33 cellular contexts compared by ENCODE assay signal in the genomic region with DNA sequence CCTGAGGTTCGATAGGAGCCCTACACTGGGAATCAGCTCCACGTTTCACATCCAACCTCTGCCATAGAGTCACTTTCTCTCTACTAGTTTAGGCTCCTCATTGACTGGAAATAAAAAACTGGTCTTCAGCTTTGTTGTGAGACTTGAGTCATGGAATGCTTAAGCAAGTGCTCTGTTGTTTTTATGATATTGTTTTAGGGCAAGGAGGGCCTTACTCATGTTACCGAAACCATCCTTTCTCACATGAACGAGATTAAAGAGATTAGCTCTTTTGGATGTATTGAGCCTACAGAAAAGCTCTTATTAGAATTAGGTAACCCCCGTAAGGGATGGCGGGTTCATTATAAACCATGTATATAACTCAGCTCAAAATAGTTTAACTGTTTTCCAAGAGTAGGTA.
"Had no signal": no experiment of that assay in that cellular context is flagged by ENCODE, and none has a peak within 500 bp of the region (broad histone marks: within the 10 kb centered on the region; RNA-seq: fewer than 3 reads in every experiment).

No MANE protein-coding gene starts in this region.

- H3K4me1 Mint-ChIP-seq: activated B cell treated with CpG ODN at 0.5 μM for 24 hours; activated T-helper 17 cell treated with anti-CD3 and anti-CD28 coated beads, Interleukin-2, amount 50 U/mL, for 72 hours; central memory CD8-positive, alpha-beta T cell; T-cell had no signal

- H3K36me3 ChIP-seq: ascending aorta, WERI-Rb-1 had no signal

- H3K36me3 Mint-ChIP-seq: activated naive CD8-positive, alpha-beta T cell; brain; T-cell had no signal

- DNase-seq: activated B cell treated with CpG ODN at 0.5 μM for 24 hours; activated CD4-positive, alpha-beta T cell treated with anti-CD3 and anti-CD28 coated beads for 48 hours; activated CD4-positive, alpha-beta T cell treated with anti-CD3 and anti-CD28 coated beads, Interleukin-2, amount 50 U/mL, for 1 hour; activated CD4-positive, alpha-beta T cell treated with anti-CD3 and anti-CD28 coated beads, Interleukin-2, amount 50 U/mL, for 48 hours; activated CD8-positive, alpha-beta memory T cell treated with anti-CD3 and anti-CD28 coated beads for 24 hours; activated CD8-positive, alpha-beta T cell treated with anti-CD3 and anti-CD28 coated beads for 36 hours; activated effector memory CD4-positive, alpha-beta T cell treated with Interleukin-2 at 50 U/mL for 16 hours; activated gamma-delta T cell treated with Interleukin-2 at 50 U/mL for 16 hours; activated naive CD4-positive, alpha-beta T cell treated with anti-CD3 and anti-CD28 coated beads, Interleukin-2, amount 50 U/mL, for 16 hours; activated naive CD4-positive, alpha-beta T cell treated with Interleukin-2 at 50 U/mL for 16 hours; activated T-cell treated with anti-CD3 and anti-CD28 coated beads, Interleukin-2, amount 50 U/mL, for 4 hours; cortex of kidney; dermis blood vessel endothelial cell; effector CD4-positive, alpha-beta T cell; effector memory CD8-positive, alpha-beta T cell; erythroblast; foreskin fibroblast; head of caudate nucleus; SW 1271; T-cell; T1000 had no signal

- H3K4me3 Mint-ChIP-seq: activated B cell treated with CpG ODN at 0.5 μM for 24 hours; activated CD8-positive, alpha-beta T cell treated with anti-CD3 and anti-CD28 coated beads for 36 hours; activated naive CD8-positive, alpha-beta T cell; activated T-cell treated with anti-CD3 and anti-CD28 coated beads, Interleukin-2, amount 50 U/mL, for 4 hours; activated T-helper 17 cell treated with anti-CD3 and anti-CD28 coated beads, Interleukin-2, amount 50 U/mL, for 72 hours; brain; central memory CD8-positive, alpha-beta T cell; effector memory CD8-positive, alpha-beta T cell; T-cell; T-helper 1 cell treated with Interleukin-12 subunit alpha and Interleukin-12 subunit beta and Interleukin-4 antibody, amounts not matched to agents 30 μg/mL and 1 μg/mL, for 36 hours; T-helper 2 cell treated with Interferon-gamma antibody and Interleukin-4, amounts not matched to agents 5 μg/mL and 100 μg/mL, for 36 hours had no signal

- H3K27ac ChIP-seq: ascending aorta, WERI-Rb-1 had no signal

- ATAC-seq: activated CD4-positive, CD25-positive, alpha-beta regulatory T cell treated with anti-CD3 and anti-CD28 coated beads, Interleukin-2, amount 50 U/mL, for 24 hours; activated CD8-positive, alpha-beta T cell treated with anti-CD3 and anti-CD28 coated beads for 36 hours; activated T-cell treated with anti-CD3 and anti-CD28 coated beads, Interleukin-2, amount 50 U/mL, for 4 hours; activated T-helper 17 cell treated with anti-CD3 and anti-CD28 coated beads, Interleukin-2, amount 50 U/mL, for 72 hours; effector memory CD8-positive, alpha-beta T cell; T-cell had no signal

- H3K4me3 ChIP-seq: ascending aorta had no signal

- H3K9me3 Mint-ChIP-seq: activated B cell treated with CpG ODN at 0.5 μM for 24 hours; activated CD8-positive, alpha-beta T cell treated with anti-CD3 and anti-CD28 coated beads for 36 hours; activated T-cell treated with anti-CD3 and anti-CD28 coated beads, Interleukin-2, amount 50 U/mL, for 4 hours; activated T-helper 17 cell treated with anti-CD3 and anti-CD28 coated beads, Interleukin-2, amount 50 U/mL, for 72 hours; brain; central memory CD8-positive, alpha-beta T cell; effector memory CD8-positive, alpha-beta T cell; T-cell; T-helper 1 cell treated with Interleukin-12 subunit alpha and Interleukin-12 subunit beta and Interleukin-4 antibody, amounts not matched to agents 30 μg/mL and 1 μg/mL, for 36 hours; T-helper 2 cell treated with Interferon-gamma antibody and Interleukin-4, amounts not matched to agents 5 μg/mL and 100 μg/mL, for 36 hours had no signal

- H3K27me3 ChIP-seq: ascending aorta had no signal

- H3K27me3 Mint-ChIP-seq: activated CD8-positive, alpha-beta T cell treated with anti-CD3 and anti-CD28 coated beads for 36 hours had no signal

- H3K9me3 ChIP-seq: ascending aorta had no signal

- FAIRE-seq: bronchial epithelial cell, colon, frontal cortex had no signal

- H3K27ac Mint-ChIP-seq: activated B cell treated with CpG ODN at 0.5 μM for 24 hours; activated CD8-positive, alpha-beta T cell treated with anti-CD3 and anti-CD28 coated beads for 36 hours; activated naive CD8-positive, alpha-beta T cell; activated T-helper 17 cell treated with anti-CD3 and anti-CD28 coated beads, Interleukin-2, amount 50 U/mL, for 72 hours; brain; effector memory CD8-positive, alpha-beta T cell; T-cell; T-helper 1 cell treated with Interleukin-12 subunit alpha and Interleukin-12 subunit beta and Interleukin-4 antibody, amounts not matched to agents 30 μg/mL and 1 μg/mL, for 36 hours; T-helper 2 cell treated with Interferon-gamma antibody and Interleukin-4, amounts not matched to agents 5 μg/mL and 100 μg/mL, for 36 hours had no signal
